Comparison of ENCODE assay signal across 13 cellular contexts in the genomic region with DNA sequence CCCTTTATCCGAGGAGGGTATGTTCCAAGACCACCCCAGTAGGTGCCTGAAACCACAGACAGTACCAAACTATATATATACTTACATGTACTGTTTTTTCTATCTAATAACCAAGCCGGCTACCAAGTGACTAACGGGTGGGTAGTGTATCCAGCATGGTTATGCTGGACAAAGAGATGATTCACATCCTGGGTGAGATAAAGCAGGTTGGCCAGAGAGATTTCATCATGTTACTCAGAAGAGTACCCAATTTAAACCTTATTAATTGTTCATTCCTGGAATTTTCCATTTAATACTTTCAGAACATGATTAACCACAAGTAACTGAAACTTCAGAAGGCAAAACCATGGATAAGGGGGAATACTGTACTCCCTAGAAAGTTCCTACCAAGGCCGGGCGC. TPM values are rescaled to one million over a fixed set of nuclear protein-coding genes. Genes with fewer than 3 reads are reported as not detected.
DNase-seq lines count a peak whose midpoint lies in the region; ATAC-seq and TF ChIP-seq lines count a peak whose summit lies in the region.
"Had no signal": no experiment of that assay in that cellular context is flagged by ENCODE, and none has a peak within 500 bp of the region (broad histone marks: within the 10 kb centered on the region; RNA-seq: fewer than 3 reads in every experiment).

No MANE protein-coding gene starts in this region.

- H3K36me3 Mint-ChIP-seq in Calu3 (ENCODE audit: insufficient read depth, unreplicated experiment), result no peaks in the 10 kb centered on the region

- H3K9me3 ChIP-seq in MG63 (no peaks in the 10 kb centered on the region), mesenchymal stem cell (ENCODE audit: control insufficient read depth, low read length) (no peaks in the 10 kb centered on the region)
- H3K9me3 ChIP-seq: ovary, thoracic aorta had no signal

- DNase-seq in Calu3 (peak; percentile 11), MG63 (peak; percentile 57), brain pericyte (ENCODE audit: low read depth, low spot score) (peak; percentile 7), mesenchymal stem cell (peak; percentile 70), DMS 273 treated with DMSO at 0.1 percent for 48 hours (lab: John Stamatoyannopoulos, UW) (no peak), Kasumi-1 (lab: John Stamatoyannopoulos, UW) (no peak)
- DNase-seq: activated naive CD4-positive, alpha-beta T cell treated with anti-CD3 and anti-CD28 coated beads for 36 hours; DMS153; NCI-H1092 treated with DMSO at 0.1 percent for 48 hours; ovary had no signal

- no peaks in the 10 kb centered on the region for H3K27me3 Mint-ChIP-seq in Calu3 (ENCODE audit: unreplicated experiment)

- H3K4me2 ChIP-seq in mesenchymal stem cell (ENCODE audit: low read length, poor library complexity, severe bottlenecking), result no peak overlapping the region

- H4K8ac ChIP-seq in mesenchymal stem cell (ENCODE audit: low read length), result no peak overlapping the region

- no peak overlapping the region for H2BK120ac ChIP-seq in mesenchymal stem cell (ENCODE audit: low read depth, low read length)

- H3K4me3 Mint-ChIP-seq in Calu3 (ENCODE audit: low read depth, unreplicated experiment), result no peak overlapping the region
- H3K4me3 Mint-ChIP-seq: activated naive CD4-positive, alpha-beta T cell treated with anti-CD3 and anti-CD28 coated beads for 36 hours had no signal

- H2BK15ac ChIP-seq in mesenchymal stem cell (ENCODE audit: low read depth, poor library complexity, severe bottlenecking), result no peak overlapping the region

- no peak for TF ChIP-seq CTCF in Calu3 (IDR thresholded peaks at IDR 0.05; ENCODE audit: unreplicated experiment)

- H3K9ac ChIP-seq in mesenchymal stem cell (ENCODE audit: low read length), result peak overlapping the region; percentile 24

- no peak overlapping the region for H2BK12ac ChIP-seq in mesenchymal stem cell (ENCODE audit: low read length in 2 of 2)

- H3K4ac ChIP-seq in mesenchymal stem cell (ENCODE audit: low read depth in 1 of 2, low read length in 2 of 2), result no peak overlapping the region

- peak overlapping the region; percentile 20 for H3K27ac Mint-ChIP-seq in Calu3 (ENCODE audit: unreplicated experiment)
- H3K27ac Mint-ChIP-seq: activated naive CD4-positive, alpha-beta T cell treated with anti-CD3 and anti-CD28 coated beads for 36 hours had no signal

- 72% methylated on average over 3 of the region's 5 CpGs for WGBS in mesenchymal stem cell

- CTCF ChIA-PET in Calu3 (lab: Charles Lee), result no interaction called here

- H3K4me1 ChIP-seq in mesenchymal stem cell (ENCODE audit: control insufficient read depth, insufficient read depth, low read depth, low read length), result peaks cover 3% of the 10 kb centered on the region

- no peak overlapping the region for H2BK5ac ChIP-seq in mesenchymal stem cell (ENCODE audit: low read depth, low read length, poor library complexity, severe bottlenecking)

- H3K27me3 ChIP-seq in MG63 (no peaks in the 10 kb centered on the region), mesenchymal stem cell (ENCODE audit: control insufficient read depth in 1 of 2, insufficient read depth in 1 of 2, low read length in 2 of 2) (no peaks in the 10 kb centered on the region)
- H3K27me3 ChIP-seq: ovary had no signal

- H3K36me3 ChIP-seq in MG63 (peaks cover 20% of the 10 kb centered on the region), mesenchymal stem cell (ENCODE audit: control insufficient read depth in 1 of 2, insufficient read depth in 2 of 2, low read depth in 1 of 2, low read length in 2 of 2) (peaks cover 10 to 29% of the 10 kb centered on the region in 2 experiments)
- H3K36me3 ChIP-seq: ovary, thoracic aorta had no signal

- no peak overlapping the region for H4K91ac ChIP-seq in mesenchymal stem cell (ENCODE audit: low read length)

- no peak overlapping the region for H3K4me3 ChIP-seq in MG63
- no peak overlapping the region for H3K4me3 ChIP-seq in mesenchymal stem cell (ENCODE audit: insufficient read depth in 1 of 2, low read depth in 1 of 2, low read length in 2 of 2)
- H3K4me3 ChIP-seq: ovary, thoracic aorta had no signal

- H3K14ac ChIP-seq in mesenchymal stem cell (ENCODE audit: low read length in 2 of 2), result no peak overlapping the region

- intact Hi-C loops in Calu3 (cut with micrococcal nuclease; ENCODE audit: unreplicated experiment), result no loop called here

- no peak overlapping the region for H3K23ac ChIP-seq in mesenchymal stem cell (ENCODE audit: low read length in 2 of 2)

- ATAC-seq in HG03108 (IDR thresholded peaks at IDR 0.05; ENCODE audit: unreplicated experiment) (no peak), GM21381 (IDR thresholded peaks at IDR 0.05; ENCODE audit: unreplicated experiment) (no peak)

- no TSS peak for BruUV-seq in Calu3 (replicated peaks; lab: Mats Ljungman, UMichigan)

- H2AFZ ChIP-seq in mesenchymal stem cell (ENCODE audit: low read depth, low read length), result no peak overlapping the region

- no peaks in the 10 kb centered on the region for H3K9me3 Mint-ChIP-seq in Calu3 (ENCODE audit: low read depth, unreplicated experiment)
- H3K9me3 Mint-ChIP-seq: activated naive CD4-positive, alpha-beta T cell treated with anti-CD3 and anti-CD28 coated beads for 36 hours had no signal

- H3K18ac ChIP-seq in mesenchymal stem cell (ENCODE audit: low read depth in 1 of 2, low read length in 2 of 2), result no peak overlapping the region

- no peak overlapping the region for H2AK5ac ChIP-seq in mesenchymal stem cell (ENCODE audit: low read length, severe bottlenecking)

- peak overlapping the region; percentile 76 for H3K27ac ChIP-seq in mesenchymal stem cell (ENCODE audit: low read length, poor library complexity, severe bottlenecking)
- H3K27ac ChIP-seq: ovary, thoracic aorta had no signal

- H3K4me1 Mint-ChIP-seq in Calu3 (ENCODE audit: low read depth, unreplicated experiment), result peaks cover 5% of the 10 kb centered on the region

- H3K79me1 ChIP-seq in mesenchymal stem cell (replicated peaks; ENCODE audit: low read length, poor library complexity, severe bottlenecking), result peaks cover 15% of the 10 kb centered on the region

RNA-seq across cellular contexts. Expression of a gene that starts 46.5 kb away (rescaled TPM):
- 33.3 and 37.0 TPM in 2 replicates for total RNA-seq in Calu3 (2022)
- 35.6 and 46.0 TPM in 2 replicates for total RNA-seq in MG63 (2014; rRNA removed; shearing (Covaris generic); ENCODE audit: low replicate concordance)
- 66.4 TPM for polyA plus RNA-seq in mesenchymal stem cell (2013, experiment 1 of 2)
- 62.1 TPM for polyA plus RNA-seq in mesenchymal stem cell (2013, experiment 2 of 2)

Comparison
In these comparisons a context has a peak if more than half of its experiments do, and no peak if none do; other contexts are left out.
1. DNase-seq: peak in Calu3 (single experiment), MG63 (single experiment), brain pericyte (single experiment) and mesenchymal stem cell (single experiment); none in DMS 273 treated with DMSO at 0.1 percent for 48 hours (single experiment) and Kasumi-1 (0 of 2).